8 cellular contexts compared by ENCODE assay signal in the genomic region with DNA sequence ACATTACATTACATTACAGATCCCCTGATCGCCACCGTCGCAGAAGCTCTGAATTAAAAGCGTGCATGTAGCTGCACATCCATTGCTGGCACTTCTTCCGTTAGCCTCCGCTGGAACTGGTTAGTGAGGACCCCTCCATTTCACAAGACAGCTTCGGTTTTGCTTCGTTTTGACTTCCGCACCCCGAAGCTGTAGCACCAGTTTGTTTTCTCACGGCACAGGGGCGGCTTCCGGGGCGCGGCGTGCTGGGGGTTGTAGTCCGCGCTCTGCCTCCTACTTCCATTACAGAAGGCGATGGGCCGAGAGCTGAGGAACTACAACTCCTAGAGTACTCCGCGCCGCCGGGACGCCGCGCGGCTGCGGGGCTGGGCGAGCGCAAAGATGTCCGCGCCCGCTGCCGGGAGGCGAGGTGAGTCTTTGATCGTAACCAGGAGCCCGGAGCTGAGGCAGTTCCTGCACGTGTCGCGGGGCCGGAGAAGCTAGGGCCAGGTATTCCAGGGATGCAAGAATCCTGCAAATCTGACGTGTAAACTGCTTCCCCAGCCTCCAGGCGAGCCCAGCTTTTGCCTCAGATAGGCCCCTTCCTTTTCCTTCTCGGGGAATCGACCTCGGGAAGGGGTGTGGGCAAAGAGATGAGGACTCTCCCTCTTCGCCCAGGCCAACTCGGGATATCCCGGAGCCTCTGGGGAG. TPM values are rescaled to one million over a fixed set of nuclear protein-coding genes. Genes with fewer than 3 reads are reported as not detected.
A peak's percentile ranks its signal among the peaks of the same experiment; 100 is the strongest.
DNase-seq lines count a peak whose midpoint lies in the region; ATAC-seq, FAIRE-seq and TF ChIP-seq lines count a peak whose summit lies in the region.

A gene (plus strand): TSS at position 352 of the 690 bp plus-strand sequence. CDS start 387 bp downstream, outside the sequence.

- TF ChIP-seq POLR2A in GM12892 (IDR thresholded peaks at IDR 0.05; ENCODE audit: low read depth, low read length) (peak; percentile 89), prostate gland (IDR thresholded peaks at IDR 0.05) (peak; percentile 54)

- peak; percentile 88 for DNase-seq in GM12892 (ENCODE audit: insufficient read length)
- peak; percentile 87 for DNase-seq in NCI-H1694 (lab: John Stamatoyannopoulos, UW)
- peak; percentile 89 to 92 (median 92) for DNase-seq in T-helper 17 cell
- DNase-seq in amygdala (lab: John Stamatoyannopoulos, UW): peak; percentile 38 to 97 (median 91)
- DNase-seq in left ventricle myocardium inferior: peak; percentile 95
- DNase-seq in prostate gland (ENCODE audit: low spot score): peak; percentile 96

- H3K4me3 Mint-ChIP-seq in T-helper 17 cell: peak within 1 kb of the TSS; percentile 98

- peaks cover 44% of the 10 kb centered on the region for H3K4me1 Mint-ChIP-seq in T-helper 17 cell

- no peaks in the 10 kb centered on the region for H3K27me3 Mint-ChIP-seq in T-helper 17 cell

- H3K36me3 Mint-ChIP-seq in T-helper 17 cell (ENCODE audit: low read depth): peaks cover 18% of the 10 kb centered on the region

- H3K4me1 ChIP-seq in left ventricle myocardium inferior: peaks cover 58% of the 10 kb centered on the region
- peaks cover 19% of the 10 kb centered on the region for H3K4me1 ChIP-seq in prostate gland (replicated peaks)
- no peaks in the 10 kb centered on the region for H3K4me1 ChIP-seq in urinary bladder (ENCODE audit: insufficient read depth)

- under 1% methylated on average over 50 of the region's 50 CpGs for WGBS in prostate gland
- WGBS in urinary bladder: under 1% methylated on average over 50 of the region's 50 CpGs

- H3K27me3 ChIP-seq in left ventricle myocardium inferior (ENCODE audit: low read depth): no peaks in the 10 kb centered on the region
- no peaks in the 10 kb centered on the region for H3K27me3 ChIP-seq in prostate gland (replicated peaks; ENCODE audit: insufficient read depth)

- peak within 1 kb of the TSS; percentile 94 for H3K27ac ChIP-seq in left ventricle myocardium inferior (replicated peaks)
- peak within 1 kb of the TSS; percentile 71 to 82 for H3K27ac ChIP-seq in prostate gland
- peak within 1 kb of the TSS; percentile 25 for H3K27ac ChIP-seq in urinary bladder (ENCODE audit: low read depth)

- peak; percentile 96 for FAIRE-seq in GM12892 (lab: Jason Lieb, UNC)

- H3K4me3 ChIP-seq in left ventricle myocardium inferior: peak within 1 kb of the TSS; percentile 97
- H3K4me3 ChIP-seq in prostate gland: peak within 1 kb of the TSS; percentile 88 to 89
- H3K4me3 ChIP-seq in urinary bladder (ENCODE audit: low read depth, low read length): peak within 1 kb of the TSS; percentile 91

- H3K27ac Mint-ChIP-seq in T-helper 17 cell: peak within 1 kb of the TSS; percentile 96

- intact Hi-C loops in left ventricle myocardium inferior (cut with micrococcal nuclease) (loop anchor here (2.0 kb wide), 1 partner anchor 247 kb away; no protein-coding TSS in a partner anchor), prostate gland (cut with DNase I) (loop anchor here (2.0 to 5.0 kb wide), 2 partner anchors 77 to 170 kb away; no protein-coding TSS in a partner anchor)

- ATAC-seq in HG02840 (IDR thresholded peaks at IDR 0.05; ENCODE audit: low FRiP score, unreplicated experiment) (peak; percentile 83), T-helper 17 cell (peak; percentile 99)

- H3K36me3 ChIP-seq in left ventricle myocardium inferior (peaks cover 36% of the 10 kb centered on the region), prostate gland (no peaks in the 10 kb centered on the region), urinary bladder (ENCODE audit: insufficient read depth) (peaks cover 2% of the 10 kb centered on the region)

- TF ChIP-seq CTCF in left ventricle myocardium inferior (IDR thresholded peaks at IDR 0.05; ENCODE audit: borderline replicate concordance) (no peak), prostate gland (IDR thresholded peaks at IDR 0.05) (no peak)

- no peaks in the 10 kb centered on the region for H3K9me3 ChIP-seq in T-helper 17 cell (ENCODE audit: control insufficient read depth, low read length, poor library complexity, severe bottlenecking)
- no peaks in the 10 kb centered on the region for H3K9me3 ChIP-seq in left ventricle myocardium inferior (replicated peaks)
- no peaks in the 10 kb centered on the region for H3K9me3 ChIP-seq in prostate gland

RNA-seq across cellular contexts. Expression of the gene that starts here (rescaled TPM):
- 18.4 TPM for polyA plus RNA-seq in GM12892 (2012; ENCODE audit: missing spikeins)
- total RNA-seq in T-helper 17 cell (10 to 100 TPM; 28.4 to 37.3 TPM), left ventricle myocardium inferior (20.5 TPM), prostate gland (10 to 100 TPM; 34.7 to 38.2 TPM), urinary bladder (11.9 TPM)
- polyA plus RNA-seq in urinary bladder: 17.5 TPM

Comparison
In these comparisons a context has a peak if more than half of its experiments do, and no peak if none do; other contexts are left out.
1. Peak in every context shown above with its lines: DNase-seq, ATAC-seq, H3K4me3 ChIP-seq and H3K27ac ChIP-seq.
2. H3K27ac ChIP-seq: peak in every context shown above with its lines; median percentile 94 in left ventricle myocardium inferior; 76 in prostate gland; 25 in urinary bladder.